In the genomic region with DNA sequence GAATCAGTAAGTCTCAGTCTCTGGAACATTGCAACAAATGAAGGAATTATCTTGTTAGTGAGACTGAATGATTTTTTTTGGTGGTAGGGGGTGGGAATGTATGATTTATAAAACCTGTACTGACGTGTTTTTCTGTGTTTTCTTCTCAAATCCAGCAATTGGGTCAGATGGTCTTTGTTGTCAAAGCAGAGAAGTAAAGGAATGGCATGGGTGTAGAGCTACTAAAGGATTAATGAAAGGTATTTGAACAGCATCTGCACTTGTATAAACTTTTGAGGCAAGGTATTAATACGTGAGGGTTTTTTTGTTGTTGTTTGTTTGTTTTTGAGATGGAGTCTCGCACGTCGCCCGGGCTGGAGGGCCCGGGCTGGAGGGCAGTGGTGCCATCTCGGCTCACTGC, we compare ENCODE assay signal across 34 cellular contexts.
"Had no signal": no experiment of that assay in that cellular context is flagged by ENCODE, and none has a peak within 500 bp of the region (broad histone marks: within the 10 kb centered on the region; RNA-seq: fewer than 3 reads in every experiment).

No MANE protein-coding gene starts in this region.

- H3K9me3 ChIP-seq: adrenal gland, body of pancreas, breast epithelium had no signal

- H3K4me1 ChIP-seq: adrenal gland, body of pancreas, breast epithelium had no signal

- H3K4me3 Mint-ChIP-seq: activated B cell treated with CpG ODN at 0.5 μM for 24 hours; activated CD4-positive, alpha-beta memory T cell treated with anti-CD3 and anti-CD28 coated beads for 36 hours; activated CD4-positive, alpha-beta T cell treated with anti-CD3 and anti-CD28 coated beads, Interleukin-2, amount 10 ng/mL, durations not matched to agents 24 days and 14 days; activated CD8-positive, alpha-beta T cell treated with anti-CD3 and anti-CD28 coated beads for 36 hours; activated naive CD4-positive, alpha-beta T cell treated with anti-CD3 and anti-CD28 coated beads for 36 hours; activated naive CD8-positive, alpha-beta T cell treated with anti-CD3 and anti-CD28 coated beads for 36 hours; activated T-cell treated with anti-CD3 and anti-CD28 coated beads, Interleukin-2, amount 50 U/mL, for 4 hours; activated T-cell treated with anti-CD3 and anti-CD28 coated beads, Interleukin-2, amount 50 U/mL, for 72 hours; activated T-helper 1 cell treated with anti-CD3 and anti-CD28 coated beads, Interleukin-12 subunit alpha, Interleukin-12 subunit beta, Interleukin-2, Interleukin-4 antibody, amounts not matched to agents 30 ng/mL and 10 ng/mL and 1 ng/mL, durations not matched to agents 14 hours and 24 hours and 36 hours; activated T-helper 17 cell treated with anti-CD3 and anti-CD28 coated beads, Interleukin-2, amount 50 U/mL, for 72 hours; T-helper 1 cell treated with Interleukin-12 subunit alpha and Interleukin-12 subunit beta and Interleukin-4 antibody, amounts not matched to agents 30 μg/mL and 1 μg/mL, for 36 hours; T-helper 2 cell treated with Interferon-gamma antibody and Interleukin-4, amounts not matched to agents 5 μg/mL and 100 μg/mL, for 36 hours had no signal

- H3K4me1 Mint-ChIP-seq: activated B cell treated with CpG ODN at 0.5 μM for 24 hours; activated CD4-positive, alpha-beta T cell treated with anti-CD3 and anti-CD28 coated beads, Interleukin-2, amount 10 ng/mL, durations not matched to agents 24 days and 14 days; activated naive CD8-positive, alpha-beta T cell treated with anti-CD3 and anti-CD28 coated beads for 36 hours had no signal

- H3K27me3 Mint-ChIP-seq: activated B cell treated with CpG ODN at 0.5 μM for 24 hours; activated CD4-positive, alpha-beta memory T cell treated with anti-CD3 and anti-CD28 coated beads for 36 hours; activated CD4-positive, alpha-beta T cell treated with anti-CD3 and anti-CD28 coated beads, Interleukin-2, amount 10 ng/mL, durations not matched to agents 24 days and 14 days; activated CD8-positive, alpha-beta T cell treated with anti-CD3 and anti-CD28 coated beads for 36 hours; activated naive CD8-positive, alpha-beta T cell treated with anti-CD3 and anti-CD28 coated beads for 36 hours; activated T-helper 17 cell treated with anti-CD3 and anti-CD28 coated beads, Interleukin-2, amount 50 U/mL, for 72 hours had no signal

- H3K27me3 ChIP-seq: adrenal gland, body of pancreas, brain microvascular endothelial cell, breast epithelium had no signal

- H3K9me3 Mint-ChIP-seq: activated B cell treated with CpG ODN at 0.5 μM for 24 hours; activated CD4-positive, alpha-beta memory T cell treated with anti-CD3 and anti-CD28 coated beads for 36 hours; activated CD4-positive, alpha-beta T cell treated with anti-CD3 and anti-CD28 coated beads, Interleukin-2, amount 10 ng/mL, durations not matched to agents 24 days and 14 days; activated CD8-positive, alpha-beta T cell treated with anti-CD3 and anti-CD28 coated beads for 36 hours; activated naive CD4-positive, alpha-beta T cell treated with anti-CD3 and anti-CD28 coated beads for 36 hours; activated naive CD4-positive, alpha-beta T cell treated with anti-CD3 and anti-CD28 coated beads, Interleukin-2, amount 50 U/mL, for 72 hours; activated naive CD8-positive, alpha-beta T cell treated with anti-CD3 and anti-CD28 coated beads for 36 hours; activated T-cell treated with anti-CD3 and anti-CD28 coated beads, Interleukin-2, amount 50 U/mL, for 4 hours; activated T-cell treated with anti-CD3 and anti-CD28 coated beads, Interleukin-2, amount 50 U/mL, for 72 hours; activated T-helper 1 cell treated with anti-CD3 and anti-CD28 coated beads, Interleukin-12 subunit alpha, Interleukin-12 subunit beta, Interleukin-2, Interleukin-4 antibody, amounts not matched to agents 30 ng/mL and 10 ng/mL and 1 ng/mL, durations not matched to agents 14 hours and 24 hours and 36 hours; activated T-helper 17 cell treated with anti-CD3 and anti-CD28 coated beads, Interleukin-2, amount 50 U/mL, for 72 hours; T-helper 1 cell treated with Interleukin-12 subunit alpha and Interleukin-12 subunit beta and Interleukin-4 antibody, amounts not matched to agents 30 μg/mL and 1 μg/mL, for 36 hours; T-helper 2 cell treated with Interferon-gamma antibody and Interleukin-4, amounts not matched to agents 5 μg/mL and 100 μg/mL, for 36 hours had no signal

- ATAC-seq: activated CD8-positive, alpha-beta T cell treated with anti-CD3 and anti-CD28 coated beads for 36 hours; activated naive CD4-positive, alpha-beta T cell treated with anti-CD3 and anti-CD28 coated beads, Interleukin-2, amount 50 U/mL, for 72 hours; activated T-cell treated with anti-CD3 and anti-CD28 coated beads, Interleukin-2, amount 50 U/mL, for 4 hours; activated T-cell treated with anti-CD3 and anti-CD28 coated beads, Interleukin-2, amount 50 U/mL, for 72 hours; activated T-helper 17 cell treated with anti-CD3 and anti-CD28 coated beads, Interleukin-2, amount 50 U/mL, for 72 hours; body of pancreas had no signal

- H3K27ac Mint-ChIP-seq: activated B cell treated with CpG ODN at 0.5 μM for 24 hours; activated CD4-positive, alpha-beta memory T cell treated with anti-CD3 and anti-CD28 coated beads for 36 hours; activated CD4-positive, alpha-beta T cell treated with anti-CD3 and anti-CD28 coated beads, Interleukin-2, amount 10 ng/mL, durations not matched to agents 24 days and 14 days; activated CD8-positive, alpha-beta T cell treated with anti-CD3 and anti-CD28 coated beads for 36 hours; activated naive CD4-positive, alpha-beta T cell treated with anti-CD3 and anti-CD28 coated beads for 36 hours; activated naive CD8-positive, alpha-beta T cell treated with anti-CD3 and anti-CD28 coated beads for 36 hours; activated T-cell treated with anti-CD3 and anti-CD28 coated beads, Interleukin-2, amount 50 U/mL, for 72 hours; activated T-helper 1 cell treated with anti-CD3 and anti-CD28 coated beads, Interleukin-12 subunit alpha, Interleukin-12 subunit beta, Interleukin-2, Interleukin-4 antibody, amounts not matched to agents 30 ng/mL and 10 ng/mL and 1 ng/mL, durations not matched to agents 14 hours and 24 hours and 36 hours; activated T-helper 17 cell treated with anti-CD3 and anti-CD28 coated beads, Interleukin-2, amount 50 U/mL, for 72 hours; T-helper 1 cell treated with Interleukin-12 subunit alpha and Interleukin-12 subunit beta and Interleukin-4 antibody, amounts not matched to agents 30 μg/mL and 1 μg/mL, for 36 hours; T-helper 2 cell treated with Interferon-gamma antibody and Interleukin-4, amounts not matched to agents 5 μg/mL and 100 μg/mL, for 36 hours had no signal

- H3K27ac ChIP-seq: adrenal gland, body of pancreas, brain microvascular endothelial cell, breast epithelium, VCaP had no signal

- H3K4me3 ChIP-seq: adrenal gland, body of pancreas, breast epithelium had no signal

- DNase-seq: activated B cell treated with CpG ODN at 0.5 μM for 24 hours; activated CD4-positive, alpha-beta memory T cell treated with anti-CD3 and anti-CD28 coated beads for 36 hours; activated CD4-positive, alpha-beta T cell treated with anti-CD3 and anti-CD28 coated beads for 4 hours; activated CD4-positive, alpha-beta T cell treated with anti-CD3 and anti-CD28 coated beads, Interleukin-2, amount 10 ng/mL, durations not matched to agents 24 days and 14 days; activated CD4-positive, alpha-beta T cell treated with anti-CD3 and anti-CD28 coated beads, Interleukin-2, amount 50 U/mL, for 1 hour; activated CD4-positive, alpha-beta T cell treated with anti-CD3 and anti-CD28 coated beads, Interleukin-2, amount 50 U/mL, for 4 hours; activated CD4-positive, CD25-positive, alpha-beta regulatory T cell treated with anti-CD3 and anti-CD28 coated beads, Interleukin-2, amount 50 U/mL, for 72 hours; activated CD8-positive, alpha-beta memory T cell treated with anti-CD3 and anti-CD28 coated beads, Interleukin-2, amount 50 U/mL, for 4 hours; activated CD8-positive, alpha-beta T cell treated with anti-CD3 and anti-CD28 coated beads for 36 hours; activated effector memory CD4-positive, alpha-beta T cell treated with anti-CD3 and anti-CD28 coated beads, Interleukin-2, amount 50 U/mL, for 16 hours; activated gamma-delta T cell treated with Interleukin-2 at 50 U/mL for 16 hours; activated naive CD4-positive, alpha-beta T cell; activated naive CD4-positive, alpha-beta T cell treated with anti-CD3 and anti-CD28 coated beads for 36 hours; activated naive CD4-positive, alpha-beta T cell treated with anti-CD3 and anti-CD28 coated beads, Interleukin-2, amount 50 U/mL, for 16 hours; activated naive CD8-positive, alpha-beta T cell treated with anti-CD3 and anti-CD28 coated beads for 36 hours; activated T-cell treated with anti-CD3 and anti-CD28 coated beads, Interleukin-2, amount 50 U/mL, for 4 hours; activated T-cell treated with anti-CD3 and anti-CD28 coated beads, Interleukin-2, amount 50 U/mL, for 72 hours; adrenal gland; amniotic stem cell; aorta; body of pancreas; brain microvascular endothelial cell; central memory CD4-positive, alpha-beta T cell; cerebellar nuclear complex; T-helper 1 cell; T-helper 2 cell; T-helper 9 cell had no signal
